ENCODE assay signal across 15 cellular contexts in the genomic region with DNA sequence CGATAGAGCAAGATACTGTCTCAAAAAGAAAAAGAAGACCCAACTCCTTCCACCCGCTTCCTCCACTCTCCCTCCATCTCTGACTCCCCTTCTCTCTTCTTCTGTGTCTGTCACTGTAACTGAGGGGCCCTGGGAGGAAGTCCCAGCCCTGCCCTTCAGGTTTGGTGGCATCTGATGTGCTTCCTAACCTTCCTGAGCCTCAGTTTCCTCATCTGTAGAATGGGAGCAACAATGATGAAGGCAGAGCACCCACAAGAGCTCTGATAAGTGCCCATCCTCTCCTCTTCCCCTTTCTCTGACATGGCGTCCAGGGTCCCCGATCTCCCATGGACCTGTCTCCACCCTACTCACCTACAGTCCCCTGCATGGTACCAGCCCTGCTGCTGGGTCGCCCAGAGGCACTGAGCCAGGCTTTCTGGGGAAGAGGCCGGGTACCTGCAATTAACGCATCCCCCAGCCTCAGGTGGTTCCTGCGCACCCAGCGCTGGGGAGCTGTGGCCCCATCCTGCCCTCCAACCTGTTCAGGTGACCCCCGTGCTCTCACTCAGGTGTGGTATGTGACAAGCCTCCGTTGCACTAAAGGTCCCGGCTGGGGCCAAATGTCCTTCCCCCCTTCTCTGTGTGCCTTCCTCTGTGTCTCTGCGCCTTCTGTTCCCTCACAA. TPM values are rescaled to one million over a fixed set of nuclear protein-coding genes. Genes with fewer than 3 reads are reported as not detected.
DNase-seq lines count a peak whose midpoint lies in the region; ATAC-seq, FAIRE-seq and TF ChIP-seq lines count a peak whose summit lies in the region.
"Had no signal": no experiment of that assay in that cellular context is flagged by ENCODE, and none has a peak within 500 bp of the region (broad histone marks: within the 10 kb centered on the region; RNA-seq: fewer than 3 reads in every experiment).

No MANE protein-coding gene starts in this region.

- ATAC-seq in left cardiac atrium (no peak), HG03457 (IDR thresholded peaks at IDR 0.05; ENCODE audit: unreplicated experiment) (no peak)
- ATAC-seq: HCT116 had no signal

- 87% methylated on average over 9 of the region's 13 CpGs; no CpG with 5 or more reads in 1 of the 2 experiments for WGBS in H1 (ENCODE audit: extremely low coverage in 1 of 2, insufficient coverage in 1 of 2, insufficient read length in 1 of 2, insufficient replicate concordance in 2 of 2, low coverage in 1 of 2, low lambda C conversion rate in 2 of 2, missing lambda C conversion rate in 1 of 2), 2 experiments
- no CpG with 5 or more reads among the region's 13 CpGs for WGBS in neuronal stem cell (ENCODE audit: extremely low coverage in 2 of 2, insufficient read length in 2 of 2, insufficient replicate concordance in 1 of 2), 2 donors

- no peak overlapping the region for H4K5ac ChIP-seq in H1 (ENCODE audit: insufficient read length, low read depth, low read length)

- no peak overlapping the region for H2AFZ ChIP-seq in H1 (ENCODE audit: low read length)
- H2AFZ ChIP-seq in neuronal stem cell (ENCODE audit: low read length) = no peak overlapping the region

- H3K27me3 ChIP-seq in right atrium auricular region (no peaks in the 10 kb centered on the region), H1 (replicated peaks in 1 of 4; ENCODE audit: control insufficient read depth in 3 of 4, extremely low read depth in 1 of 4, insufficient read depth in 3 of 4, low read length in 3 of 4) (no peaks in the 10 kb centered on the region; a peak in 1 of 7 replicates), neuronal stem cell (ENCODE audit: control insufficient read depth in 3 of 3, insufficient read depth in 3 of 3, low read depth in 1 of 3, low read length in 3 of 3) (peaks cover 0 to 5% (median 0%) of the 10 kb centered on the region in 3 experiments)

- no peak for TF ChIP-seq RAD21 in H1 (IDR thresholded peaks at IDR 0.05 in 1 of 2, conservative IDR thresholded peaks at IDR 0.05 in 1 of 2; ENCODE audit: low read depth in 2 of 2, low read length in 2 of 2)

- CTCF ChIA-PET in H1 (lab: Charles Lee; ENCODE audit: partially characterized antibody) = interaction anchor here (1.5 kb wide), 1 partner anchor 94 kb away, joined by 4 read pairs; no protein-coding TSS in a partner anchor

- no peaks in the 10 kb centered on the region for H3K79me2 ChIP-seq in H1 (ENCODE audit: control insufficient read depth in 1 of 2, insufficient read depth in 2 of 2, low read length in 2 of 2)

- H3K9ac ChIP-seq in H1 (replicated peaks in 1 of 4; ENCODE audit: extremely low read depth in 1 of 4, low read depth in 3 of 4, low read length in 3 of 4) (no peak overlapping the region), neuronal stem cell (ENCODE audit: low read depth, low read length, poor library complexity) (no peak overlapping the region)
- H3K9ac ChIP-seq: BLaER1 treated with 17β-estradiol and CSF1 and Interleukin-3, amounts not matched to agents 10 nM and 100 nM had no signal

- POLR2A ChIA-PET in H1 (lab: Charles Lee; ENCODE audit: partially characterized antibody) = no interaction called here

- H4K91ac ChIP-seq in H1 (replicated peaks; ENCODE audit: insufficient read length, low read length) (no peak overlapping the region), neuronal stem cell (ENCODE audit: low read depth, low read length, poor library complexity) (no peak overlapping the region)

- no peak overlapping the region for H2BK5ac ChIP-seq in H1 (ENCODE audit: low read depth, low read length)
- H2BK5ac ChIP-seq in neuronal stem cell (ENCODE audit: low read length) = peak overlapping the region; percentile 42

- H3K23me2 ChIP-seq in H1 (ENCODE audit: low read depth, low read length) = no peaks in the 10 kb centered on the region

- H3K56ac ChIP-seq in H1 (replicated peaks; ENCODE audit: insufficient read length, low read depth, low read length) = no peak overlapping the region

- H2BK20ac ChIP-seq in H1 (ENCODE audit: low read length) = no peak overlapping the region

- H4K8ac ChIP-seq in H1 (ENCODE audit: extremely low read depth, insufficient read depth, low read length) = peak overlapping the region; percentile 48; the same call in 1 of the 2 replicates
- H4K8ac ChIP-seq in neuronal stem cell (ENCODE audit: low read depth, low read length) = no peak overlapping the region

- H3K4me2 ChIP-seq in H1 (ENCODE audit: insufficient read depth in 1 of 2, low read depth in 2 of 2, low read length in 2 of 2) (no peak overlapping the region), neuronal stem cell (ENCODE audit: insufficient read depth, low read length, poor library complexity, severe bottlenecking) (no peak overlapping the region)
- H3K4me2 ChIP-seq: BLaER1 treated with 17β-estradiol and CSF1 and Interleukin-3, amounts not matched to agents 10 nM and 100 nM had no signal

- TF ChIP-seq CTCF in right atrium auricular region (IDR thresholded peaks at IDR 0.05) = no peak
- TF ChIP-seq CTCF in H1 (IDR thresholded peaks at IDR 0.05; ENCODE audit: control extremely low read depth in 1 of 3, insufficient read depth in 1 of 3, low read depth in 1 of 3, low read length in 3 of 3) = no peak

- H3K23ac ChIP-seq in H1 (ENCODE audit: insufficient read length) (no peak overlapping the region), neuronal stem cell (ENCODE audit: low read depth, low read length, poor library complexity) (no peak overlapping the region)

- H3K4ac ChIP-seq in H1 (replicated peaks; ENCODE audit: insufficient read length, low read depth, low read length) (no peak overlapping the region), neuronal stem cell (ENCODE audit: low read length) (no peak overlapping the region)

- no peaks in the 10 kb centered on the region for H3K9me3 ChIP-seq in right atrium auricular region
- no peaks in the 10 kb centered on the region for H3K9me3 ChIP-seq in H1 (ENCODE audit: insufficient read depth in 2 of 2, low read depth in 1 of 2, low read length in 1 of 2)
- peaks cover 0 to 1% of the 10 kb centered on the region in 2 donors for H3K9me3 ChIP-seq in neuronal stem cell (replicated peaks in 1 of 2; ENCODE audit: control insufficient read depth in 2 of 2, insufficient read depth in 1 of 2, low read depth in 1 of 2, low read length in 2 of 2)
- H3K9me3 ChIP-seq: BLaER1 treated with 17β-estradiol and CSF1 and Interleukin-3, amounts not matched to agents 10 nM and 100 nM had no signal

- H2BK15ac ChIP-seq in H1 (ENCODE audit: low read length) (no peak overlapping the region), neuronal stem cell (ENCODE audit: low read length) (peak overlapping the region; percentile 63)

- no peak for TF ChIP-seq POLR2A in H1 (IDR thresholded peaks at IDR 0.05; ENCODE audit: control extremely low read depth in 1 of 2, low read depth in 2 of 2, low read length in 2 of 2)

- H3K79me1 ChIP-seq in H1 (ENCODE audit: low read depth, low read length) = no peaks in the 10 kb centered on the region
- H3K79me1 ChIP-seq in neuronal stem cell (ENCODE audit: low read depth, low read length) = no peaks in the 10 kb centered on the region

- H2AK5ac ChIP-seq in H1 (ENCODE audit: low read depth, low read length) = no peak overlapping the region
- peak overlapping the region; percentile 74 for H2AK5ac ChIP-seq in neuronal stem cell (ENCODE audit: low read depth, low read length)

- H4K20me1 ChIP-seq in H1 (replicated peaks in 1 of 2; ENCODE audit: control insufficient read depth in 1 of 2, insufficient read depth in 2 of 2, low read length in 2 of 2) = peaks cover 0 to 2% of the 10 kb centered on the region in 2 experiments

- H3K14ac ChIP-seq in H1 (ENCODE audit: insufficient read length) (no peak overlapping the region), neuronal stem cell (ENCODE audit: low read length) (no peak overlapping the region)

- intact Hi-C loops in left cardiac atrium (cut with DNase I) = no loop called here

- no peak overlapping the region for H3K27ac ChIP-seq in right atrium auricular region
- no peak overlapping the region for H3K27ac ChIP-seq in H1 (ENCODE audit: low read depth, low read length)
- no peak overlapping the region for H3K27ac ChIP-seq in neuronal stem cell (replicated peaks; ENCODE audit: low read length)
- H3K27ac ChIP-seq: BLaER1 treated with 17β-estradiol and CSF1 and Interleukin-3, amounts not matched to agents 10 nM and 100 nM had no signal

- H3K18ac ChIP-seq in H1 (ENCODE audit: extremely low read depth, low read length) (no peak overlapping the region), neuronal stem cell (ENCODE audit: low read length) (peak overlapping the region; percentile 0)

- DNase-seq in left cardiac atrium (peak; percentile 3), right atrium auricular region (ENCODE audit: low spot score) (no peak), H1 (ENCODE audit: low read depth in 1 of 2, low spot score in 2 of 2) (no peak), neuronal stem cell (ENCODE audit: low spot score) (no peak), amniotic stem cell (lab: John Stamatoyannopoulos, UW) (no peak), NCI-H1930 (lab: John Stamatoyannopoulos, UW) (no peak)
- DNase-seq: ACHN; CD4-positive, CD25-positive, alpha-beta regulatory T cell; DMS53 had no signal

- H2BK12ac ChIP-seq in H1 (ENCODE audit: low read depth, low read length) (no peak overlapping the region), neuronal stem cell (ENCODE audit: low read length) (no peak overlapping the region)

- H3K36me3 ChIP-seq in right atrium auricular region (no peaks in the 10 kb centered on the region), H1 (ENCODE audit: control insufficient read depth in 2 of 4, insufficient read depth in 4 of 4, low read length in 3 of 4) (no peaks in the 10 kb centered on the region), neuronal stem cell (replicated peaks in 1 of 2; ENCODE audit: control insufficient read depth in 2 of 2, insufficient read depth in 2 of 2, low read length in 2 of 2) (no peaks in the 10 kb centered on the region)
- H3K36me3 ChIP-seq: BLaER1 treated with 17β-estradiol and CSF1 and Interleukin-3, amounts not matched to agents 10 nM and 100 nM had no signal

- H3K4me1 ChIP-seq in right atrium auricular region (peaks cover 0 to 10% of the 10 kb centered on the region in 2 donors), H1 (replicated peaks in 1 of 4; ENCODE audit: control insufficient read depth in 3 of 4, insufficient read depth in 4 of 4, low read length in 3 of 4) (peaks cover 4 to 11% (median 8%) of the 10 kb centered on the region in 4 experiments), neuronal stem cell (ENCODE audit: control insufficient read depth in 2 of 2, insufficient read depth in 1 of 2, low read depth in 1 of 2, low read length in 2 of 2) (peaks cover 8 to 14% of the 10 kb centered on the region in 2 donors)
- H3K4me1 ChIP-seq: BLaER1 treated with 17β-estradiol and CSF1 and Interleukin-3, amounts not matched to agents 10 nM and 100 nM had no signal

- no peak overlapping the region for H3K4me3 ChIP-seq in right atrium auricular region
- H3K4me3 ChIP-seq in H1 (ENCODE audit: extremely low read depth in 1 of 4, insufficient read depth in 2 of 4, low read depth in 3 of 4, low read length in 4 of 4) = no peak overlapping the region
- H3K4me3 ChIP-seq in neuronal stem cell (ENCODE audit: low read length in 2 of 2) = no peak overlapping the region
- H3K4me3 ChIP-seq: BLaER1 treated with 17β-estradiol and CSF1 and Interleukin-3, amounts not matched to agents 10 nM and 100 nM had no signal

- no peak for FAIRE-seq in H1 (lab: Jason Lieb, UNC)

- H2BK120ac ChIP-seq in H1 (replicated peaks; ENCODE audit: low read depth, low read length) = no peak overlapping the region
- no peak overlapping the region for H2BK120ac ChIP-seq in neuronal stem cell (ENCODE audit: low read depth, low read length)

- TF ChIP-seq EP300 in H1 (IDR thresholded peaks at IDR 0.05; ENCODE audit: borderline replicate concordance in 1 of 2, low read depth in 2 of 2, low read length in 2 of 2) = no peak

RNA-seq across cellular contexts. Expression of gene FOXN4, which starts 13.2 kb away (rescaled TPM):
- not detected for total RNA-seq in left cardiac atrium
- total RNA-seq in right atrium auricular region = not detected
- total RNA-seq in H1 (2021; fragmentation: NEBNext Ultra II Directional; extraction: Animal tissue kit (Norgen Biotek cat#: 25700)) = 0.26 and 0.57 TPM in 2 replicates
- 0.29 and 0.78 TPM in 2 replicates for polyA plus RNA-seq in H1 (2011; rRNA removed)
- 0.52 TPM for polyA plus RNA-seq in H1 (2011; cell fraction: cytosol; rRNA removed)
- polyA plus RNA-seq in H1 (2011; cell fraction: nucleus; rRNA removed) = 1.4 TPM
- polyA plus RNA-seq in H1 (2012, experiment 1 of 2) = 0.23 to 0.56 TPM (median 0.35 TPM) in 4 replicates
- polyA plus RNA-seq in H1 (2012, experiment 2 of 2) = 0.17 TPM
- polyA plus RNA-seq in H1 (2013, experiment 1 of 2) = 0.30 TPM
- 0.31 TPM for polyA plus RNA-seq in H1 (2013, experiment 2 of 2)
- polyA minus RNA-seq in H1 (2011; rRNA and poly(A)+ RNA removed) = 0.16 and 0.22 TPM in 2 replicates
- polyA minus RNA-seq in H1 (2011; cell fraction: cytosol; rRNA and poly(A)+ RNA removed) = not detected
- 0.80 TPM for polyA minus RNA-seq in H1 (2011; cell fraction: nucleus; rRNA and poly(A)+ RNA removed)
- 0.33 TPM for polyA plus RNA-seq in neuronal stem cell (2013, experiment 1 of 2)
- 0.44 TPM for polyA plus RNA-seq in neuronal stem cell (2013, experiment 2 of 2)
- total RNA-seq: A172; CD4-positive, CD25-positive, alpha-beta regulatory T cell; H4 had no signal

RNA-seq across cellular contexts. Expression of gene MYO1H, which starts 51.8 kb away (rescaled TPM):
- 1 to 10 TPM in 1 of 2 donors, under 1 TPM in 1; 0.91 to 2.0 TPM for total RNA-seq in left cardiac atrium
- total RNA-seq in right atrium auricular region = under 1 TPM; 0.16 to 0.63 TPM
- total RNA-seq in H1 (2021; fragmentation: NEBNext Ultra II Directional; extraction: Animal tissue kit (Norgen Biotek cat#: 25700)) = not detected in 2 replicates
- polyA plus RNA-seq in H1 (2011; rRNA removed) = 0.03 and 0.05 TPM in 2 replicates
- polyA plus RNA-seq in H1 (2011; cell fraction: cytosol; rRNA removed) = not detected
- polyA plus RNA-seq in H1 (2011; cell fraction: nucleus; rRNA removed) = 0.03 TPM
- polyA plus RNA-seq in H1 (2012, experiment 1 of 2) = 0.06 to 0.54 TPM (median 0.29 TPM) in 3 of 4 replicates, not detected in the other
- not detected for polyA plus RNA-seq in H1 (2012, experiment 2 of 2)
- 0.06 TPM for polyA plus RNA-seq in H1 (2013, experiment 1 of 2)
- 0.11 TPM for polyA plus RNA-seq in H1 (2013, experiment 2 of 2)
- not detected in 2 replicates for polyA minus RNA-seq in H1 (2011; rRNA and poly(A)+ RNA removed)
- polyA minus RNA-seq in H1 (2011; cell fraction: cytosol; rRNA and poly(A)+ RNA removed) = not detected
- polyA minus RNA-seq in H1 (2011; cell fraction: nucleus; rRNA and poly(A)+ RNA removed) = not detected
- polyA plus RNA-seq in neuronal stem cell (2013, experiment 1 of 2) = not detected
- polyA plus RNA-seq in neuronal stem cell (2013, experiment 2 of 2) = 0.11 TPM
- total RNA-seq: A172; CD4-positive, CD25-positive, alpha-beta regulatory T cell; Daoy; H4 had no signal
